ENCODE assay signal across 27 cellular contexts in genomic region chr13:90954605-90955004, GRCh38.
"Had no signal": no experiment of that assay in that cellular context is flagged by ENCODE, and none has a peak within 500 bp of the region (broad histone marks: within the 10 kb centered on the region; RNA-seq: fewer than 3 reads in every experiment).

No MANE protein-coding gene starts in this region.

- ATAC-seq: effector memory CD8-positive, alpha-beta T cell; esophagus mucosa; foreskin keratinocyte; gastrocnemius medialis; gastroesophageal sphincter; heart left ventricle; heart right ventricle had no signal

- H3K27me3 ChIP-seq: colonic mucosa, dorsolateral prefrontal cortex, esophagus muscularis mucosa, esophagus squamous epithelium, foreskin keratinocyte, gastrocnemius medialis, gastroesophageal sphincter, heart left ventricle, heart right ventricle had no signal

- DNase-seq: colonic mucosa; cortex of kidney; dermis blood vessel endothelial cell; dorsolateral prefrontal cortex; effector CD4-positive, alpha-beta T cell; effector CD8-positive, alpha-beta T cell; effector memory CD4-positive, alpha-beta T cell; effector memory CD8-positive, alpha-beta T cell; endodermal cell; erythroblast; esophagus squamous epithelium; foreskin fibroblast; foreskin keratinocyte; foreskin melanocyte; gastrocnemius medialis; glutamatergic neuron; heart left ventricle; heart right ventricle had no signal

- H3K4me3 ChIP-seq: colonic mucosa, coronary artery, dorsolateral prefrontal cortex, esophagus muscularis mucosa, esophagus squamous epithelium, gastrocnemius medialis, gastroesophageal sphincter, heart left ventricle, heart right ventricle had no signal

- H3K36me3 ChIP-seq: colonic mucosa, esophagus muscularis mucosa, esophagus squamous epithelium, gastrocnemius medialis, gastroesophageal sphincter, heart left ventricle, heart right ventricle had no signal

- H3K4me1 ChIP-seq: colonic mucosa, esophagus muscularis mucosa, esophagus squamous epithelium, foreskin keratinocyte, gastrocnemius medialis, gastroesophageal sphincter, heart left ventricle, heart right ventricle had no signal

- H3K9me3 ChIP-seq: colonic mucosa, esophagus muscularis mucosa, esophagus squamous epithelium, gastrocnemius medialis, gastroesophageal sphincter, heart right ventricle had no signal

- FAIRE-seq: colon, endometrium, endothelial cell of umbilical vein, frontal cortex had no signal

- H3K27ac ChIP-seq: colonic mucosa, coronary artery, dorsolateral prefrontal cortex, epithelial cell of prostate, esophagus muscularis mucosa, esophagus squamous epithelium, foreskin keratinocyte, gastrocnemius medialis, gastroesophageal sphincter, heart left ventricle, heart right ventricle had no signal
